In genomic region chr22:44163536-44163935, GRCh38 we compare ENCODE assay signal across 32 cellular contexts.
"Had no signal": no experiment of that assay in that cellular context is flagged by ENCODE, and none has a peak within 500 bp of the region (broad histone marks: within the 10 kb centered on the region; RNA-seq: fewer than 3 reads in every experiment).

No MANE protein-coding gene starts in this region.

- H3K9me3 Mint-ChIP-seq: activated B cell treated with CpG ODN at 0.5 μM for 24 hours; activated CD4-positive, alpha-beta memory T cell treated with anti-CD3 and anti-CD28 coated beads for 36 hours; activated CD4-positive, alpha-beta T cell treated with anti-CD3 and anti-CD28 coated beads, Interleukin-2, amount 10 ng/mL, durations not matched to agents 24 days and 14 days; activated CD8-positive, alpha-beta T cell treated with anti-CD3 and anti-CD28 coated beads for 36 hours; activated naive CD4-positive, alpha-beta T cell treated with anti-CD3 and anti-CD28 coated beads for 36 hours; activated naive CD4-positive, alpha-beta T cell treated with anti-CD3 and anti-CD28 coated beads, Interleukin-2, amount 50 U/mL, for 72 hours; activated naive CD8-positive, alpha-beta T cell treated with anti-CD3 and anti-CD28 coated beads for 36 hours; activated T-cell treated with anti-CD3 and anti-CD28 coated beads, Interleukin-2, amount 50 U/mL, for 24 hours; activated T-helper 2 cell treated with anti-CD3 and anti-CD28 coated beads, Interferon-gamma antibody, Interleukin-2, Interleukin-4, amounts not matched to agents 10 μg/mL and 5 μg/mL and 100 μg/mL, durations not matched to agents 14 hours and 24 hours and 36 hours; T-helper 1 cell treated with Interleukin-12 subunit alpha and Interleukin-12 subunit beta and Interleukin-4 antibody, amounts not matched to agents 30 μg/mL and 1 μg/mL, for 36 hours; T-helper 2 cell treated with Interferon-gamma antibody and Interleukin-4, amounts not matched to agents 5 μg/mL and 100 μg/mL, for 36 hours had no signal

- H3K9me3 ChIP-seq: adrenal gland, body of pancreas, breast epithelium had no signal

- H3K36me3 ChIP-seq: adrenal gland, brain microvascular endothelial cell, breast epithelium had no signal

- ATAC-seq: activated CD8-positive, alpha-beta T cell treated with anti-CD3 and anti-CD28 coated beads for 36 hours; activated naive CD4-positive, alpha-beta T cell treated with anti-CD3 and anti-CD28 coated beads, Interleukin-2, amount 50 U/mL, for 72 hours; body of pancreas had no signal

- H3K4me1 ChIP-seq: body of pancreas, breast epithelium had no signal

- H3K4me3 ChIP-seq: adrenal gland, body of pancreas, breast epithelium had no signal

- H3K27me3 ChIP-seq: adrenal gland, body of pancreas, brain microvascular endothelial cell, breast epithelium had no signal

- H3K4me3 Mint-ChIP-seq: activated B cell treated with CpG ODN at 0.5 μM for 24 hours; activated CD4-positive, alpha-beta memory T cell treated with anti-CD3 and anti-CD28 coated beads for 36 hours; activated CD4-positive, alpha-beta T cell treated with anti-CD3 and anti-CD28 coated beads, Interleukin-2, amount 10 ng/mL, durations not matched to agents 24 days and 14 days; activated CD8-positive, alpha-beta T cell treated with anti-CD3 and anti-CD28 coated beads for 36 hours; activated naive CD4-positive, alpha-beta T cell treated with anti-CD3 and anti-CD28 coated beads for 36 hours; activated naive CD8-positive, alpha-beta T cell treated with anti-CD3 and anti-CD28 coated beads for 36 hours; activated T-cell treated with anti-CD3 and anti-CD28 coated beads, Interleukin-2, amount 50 U/mL, for 24 hours; T-helper 1 cell treated with Interleukin-12 subunit alpha and Interleukin-12 subunit beta and Interleukin-4 antibody, amounts not matched to agents 30 μg/mL and 1 μg/mL, for 36 hours; T-helper 2 cell treated with Interferon-gamma antibody and Interleukin-4, amounts not matched to agents 5 μg/mL and 100 μg/mL, for 36 hours had no signal

- H3K36me3 Mint-ChIP-seq: activated naive CD4-positive, alpha-beta T cell treated with anti-CD3 and anti-CD28 coated beads, Interleukin-2, amount 50 U/mL, for 72 hours; activated naive CD8-positive, alpha-beta T cell treated with anti-CD3 and anti-CD28 coated beads for 36 hours had no signal

- FAIRE-seq: astrocyte, TTC549 had no signal

- H3K27me3 Mint-ChIP-seq: activated B cell treated with CpG ODN at 0.5 μM for 24 hours; activated CD4-positive, alpha-beta memory T cell treated with anti-CD3 and anti-CD28 coated beads for 36 hours; activated CD4-positive, alpha-beta T cell treated with anti-CD3 and anti-CD28 coated beads, Interleukin-2, amount 10 ng/mL, durations not matched to agents 24 days and 14 days; activated CD8-positive, alpha-beta T cell treated with anti-CD3 and anti-CD28 coated beads for 36 hours; activated naive CD8-positive, alpha-beta T cell treated with anti-CD3 and anti-CD28 coated beads for 36 hours; activated T-cell treated with anti-CD3 and anti-CD28 coated beads, Interleukin-2, amount 50 U/mL, for 24 hours had no signal

- H3K27ac ChIP-seq: adrenal gland, body of pancreas, brain microvascular endothelial cell, breast epithelium, VCaP had no signal

- DNase-seq: activated B cell treated with CpG ODN at 0.5 μM for 24 hours; activated CD4-positive, alpha-beta memory T cell treated with anti-CD3 and anti-CD28 coated beads for 36 hours; activated CD4-positive, alpha-beta T cell treated with anti-CD3 and anti-CD28 coated beads for 4 hours; activated CD4-positive, alpha-beta T cell treated with anti-CD3 and anti-CD28 coated beads, Interleukin-2, amount 10 ng/mL, durations not matched to agents 24 days and 14 days; activated CD4-positive, alpha-beta T cell treated with anti-CD3 and anti-CD28 coated beads, Interleukin-2, amount 50 U/mL, for 1 hour; activated CD4-positive, alpha-beta T cell treated with anti-CD3 and anti-CD28 coated beads, Interleukin-2, amount 50 U/mL, for 4 hours; activated CD4-positive, CD25-positive, alpha-beta regulatory T cell treated with anti-CD3 and anti-CD28 coated beads, Interleukin-2, amount 50 U/mL, for 72 hours; activated CD8-positive, alpha-beta memory T cell treated with anti-CD3 and anti-CD28 coated beads, Interleukin-2, amount 50 U/mL, for 4 hours; activated CD8-positive, alpha-beta T cell treated with anti-CD3 and anti-CD28 coated beads for 36 hours; activated effector memory CD4-positive, alpha-beta T cell treated with Interleukin-2 at 50 U/mL for 16 hours; activated gamma-delta T cell; activated naive CD4-positive, alpha-beta T cell treated with anti-CD3 and anti-CD28 coated beads for 36 hours; activated naive CD4-positive, alpha-beta T cell treated with anti-CD3 and anti-CD28 coated beads, Interleukin-2, amount 50 U/mL, for 16 hours; activated naive CD8-positive, alpha-beta T cell treated with anti-CD3 and anti-CD28 coated beads for 36 hours; activated T-cell treated with anti-CD3 and anti-CD28 coated beads, Interleukin-2, amount 50 U/mL, for 24 hours; activated T-cell treated with anti-CD3 and anti-CD28 coated beads, Interleukin-2, amount 50 U/mL, for 48 hours; adrenal gland; amniotic stem cell; body of pancreas; brain microvascular endothelial cell; central memory CD4-positive, alpha-beta T cell; T-helper 1 cell; T-helper 2 cell; T-helper 9 cell had no signal

- H3K4me1 Mint-ChIP-seq: activated B cell treated with CpG ODN at 0.5 μM for 24 hours; activated CD4-positive, alpha-beta T cell treated with anti-CD3 and anti-CD28 coated beads, Interleukin-2, amount 10 ng/mL, durations not matched to agents 24 days and 14 days; activated naive CD8-positive, alpha-beta T cell treated with anti-CD3 and anti-CD28 coated beads for 36 hours had no signal

- H3K27ac Mint-ChIP-seq: activated B cell treated with CpG ODN at 0.5 μM for 24 hours; activated CD4-positive, alpha-beta memory T cell treated with anti-CD3 and anti-CD28 coated beads for 36 hours; activated CD4-positive, alpha-beta T cell treated with anti-CD3 and anti-CD28 coated beads, Interleukin-2, amount 10 ng/mL, durations not matched to agents 24 days and 14 days; activated CD8-positive, alpha-beta T cell treated with anti-CD3 and anti-CD28 coated beads for 36 hours; activated naive CD4-positive, alpha-beta T cell treated with anti-CD3 and anti-CD28 coated beads for 36 hours; activated naive CD4-positive, alpha-beta T cell treated with anti-CD3 and anti-CD28 coated beads, Interleukin-2, amount 50 U/mL, for 72 hours; activated naive CD8-positive, alpha-beta T cell treated with anti-CD3 and anti-CD28 coated beads for 36 hours; activated T-cell treated with anti-CD3 and anti-CD28 coated beads, Interleukin-2, amount 50 U/mL, for 24 hours; activated T-helper 2 cell treated with anti-CD3 and anti-CD28 coated beads, Interferon-gamma antibody, Interleukin-2, Interleukin-4, amounts not matched to agents 10 μg/mL and 5 μg/mL and 100 μg/mL, durations not matched to agents 14 hours and 24 hours and 36 hours; T-helper 1 cell treated with Interleukin-12 subunit alpha and Interleukin-12 subunit beta and Interleukin-4 antibody, amounts not matched to agents 30 μg/mL and 1 μg/mL, for 36 hours; T-helper 2 cell treated with Interferon-gamma antibody and Interleukin-4, amounts not matched to agents 5 μg/mL and 100 μg/mL, for 36 hours had no signal
